Comparison of ENCODE assay signal across 7 cellular contexts in the genomic region with DNA sequence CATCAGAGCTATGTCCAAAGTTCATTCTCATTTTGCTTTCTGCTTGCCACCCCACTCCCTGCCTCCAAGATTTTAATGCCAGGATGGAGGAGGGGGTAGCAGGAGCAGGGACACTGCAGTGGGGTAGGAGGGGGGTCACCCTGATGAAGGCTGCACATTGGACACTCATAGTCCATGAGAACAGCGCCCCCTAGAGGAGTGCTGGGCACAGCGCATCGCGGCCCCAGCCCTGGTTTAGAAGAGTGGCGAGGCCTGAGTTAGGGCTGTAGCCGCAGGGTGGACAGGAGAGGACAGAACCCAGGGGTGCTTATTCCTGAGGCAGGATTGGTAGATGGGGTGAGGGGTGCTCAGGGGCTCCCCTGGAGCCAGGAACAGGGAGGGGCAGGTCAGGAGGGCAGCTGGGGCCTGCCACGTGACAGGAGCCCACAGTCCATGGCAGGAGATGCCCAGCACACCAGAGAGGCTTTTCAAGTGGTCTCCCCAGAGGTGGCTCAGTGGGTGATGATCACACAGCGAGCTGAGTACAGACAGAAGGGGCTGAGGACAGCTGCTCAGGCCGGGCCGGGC.
DNase-seq lines count a peak whose midpoint lies in the region; ATAC-seq and TF ChIP-seq lines count a peak whose summit lies in the region.

No MANE protein-coding gene starts in this region.

- H3K4me3 ChIP-seq in GM12865 (ENCODE audit: low read depth, low read length) (no peak overlapping the region), NB4 (ENCODE audit: low read depth, low read length) (no peak overlapping the region), ascending aorta (no peak overlapping the region)

- TF ChIP-seq CTCF in GM12865 (IDR thresholded peaks at IDR 0.05; ENCODE audit: insufficient read depth, low read depth, low read length, missing control alignments) (peak; percentile 76), NB4 (IDR thresholded peaks at IDR 0.05; ENCODE audit: low read depth, low read length) (peak; percentile 83), ascending aorta (IDR thresholded peaks at IDR 0.05) (peak in 2 of 3 experiments; percentile 11 to 30), mesothelial cell of epicardium (IDR thresholded peaks at IDR 0.05; ENCODE audit: unreplicated experiment) (peak; percentile 65)

- H3K27ac ChIP-seq in ascending aorta: no peak overlapping the region

- H3K27me3 ChIP-seq in ascending aorta: no peaks in the 10 kb centered on the region

- ATAC-seq in GM21717 (IDR thresholded peaks at IDR 0.05; ENCODE audit: unreplicated experiment): no peak

- intact Hi-C loops in ascending aorta (cut with DNase I): no loop called here

- peaks cover 27% of the 10 kb centered on the region for H3K27me3 Mint-ChIP-seq in mesothelial cell of epicardium (ENCODE audit: low read depth)

- DNase-seq in GM12865 (ENCODE audit: low read depth) (peak; percentile 37), NB4 (ENCODE audit: low read depth) (peak; percentile 49), ascending aorta (ENCODE audit: low spot score in 2 of 2) (no peak), mesothelial cell of epicardium (ENCODE audit: low spot score in 2 of 2, unreplicated experiment in 2 of 2) (no peak), activated gamma-delta T cell treated with Interleukin-2 at 50 U/mL for 16 hours (no peak), ureter (ENCODE audit: low spot score) (no peak)

- no peak for TF ChIP-seq POLR2A in NB4 (IDR thresholded peaks at IDR 0.05; ENCODE audit: extremely low read depth, insufficient read length)

- no peaks in the 10 kb centered on the region for H3K9me3 ChIP-seq in ascending aorta

- H3K36me3 ChIP-seq in ascending aorta: no peaks in the 10 kb centered on the region

- peaks cover 3% of the 10 kb centered on the region for H3K4me1 Mint-ChIP-seq in mesothelial cell of epicardium

- no peaks in the 10 kb centered on the region for H3K36me3 Mint-ChIP-seq in mesothelial cell of epicardium

- H3K4me1 ChIP-seq in ascending aorta: no peaks in the 10 kb centered on the region

- H3K27ac Mint-ChIP-seq in mesothelial cell of epicardium: no peak overlapping the region

- no peak overlapping the region for H3K4me3 Mint-ChIP-seq in mesothelial cell of epicardium

- peaks cover 4% of the 10 kb centered on the region for H3K9me3 Mint-ChIP-seq in mesothelial cell of epicardium

Comparison
In these comparisons a context has a peak if more than half of its experiments do, and no peak if none do; other contexts are left out.
1. DNase-seq: peak in GM12865 (single experiment) and NB4 (single experiment); none in ascending aorta (0 of 2), mesothelial cell of epicardium (0 of 2), activated gamma-delta T cell treated with Interleukin-2 at 50 U/mL for 16 hours (single experiment) and ureter (single experiment).
2. CTCF ChIP-seq: peak in every context shown above with its lines; median percentile 83 in NB4; 76 in GM12865; 65 in mesothelial cell of epicardium; 20 in ascending aorta.